9 cellular contexts compared by ENCODE assay signal in genomic region chr2:70686577-70687460, GRCh38.
A peak's percentile ranks its signal among the peaks of the same experiment; 100 is the strongest.
DNase-seq lines count a peak whose midpoint lies in the region; ATAC-seq and TF ChIP-seq lines count a peak whose summit lies in the region.
"Had no signal": no experiment of that assay in that cellular context is flagged by ENCODE, and none has a peak within 500 bp of the region (broad histone marks: within the 10 kb centered on the region; RNA-seq: fewer than 3 reads in every experiment).

No MANE protein-coding gene starts in this region.

- ATAC-seq in GM18868 (IDR thresholded peaks at IDR 0.05; ENCODE audit: unreplicated experiment) (peak; percentile 62), upper lobe of right lung (peak; percentile 68), GM21390 (IDR thresholded peaks at IDR 0.05; ENCODE audit: unreplicated experiment) (no peak), GM19324 (IDR thresholded peaks at IDR 0.05; ENCODE audit: low FRiP score, unreplicated experiment) (no peak)
- peak; percentile 93 for ATAC-seq in activated CD8-positive, alpha-beta T cell treated with anti-CD3 and anti-CD28 coated beads for 36 hours
- ATAC-seq: T-cell had no signal

- peak; percentile 29 for TF ChIP-seq CTCF in activated CD8-positive, alpha-beta T cell treated with anti-CD3 and anti-CD28 coated beads for 36 hours (IDR thresholded peaks at IDR 0.05)
- peak; percentile 7 for TF ChIP-seq CTCF in upper lobe of right lung (IDR thresholded peaks at IDR 0.05)

- CTCF ChIA-PET in activated CD8-positive, alpha-beta T cell treated with anti-CD3 and anti-CD28 coated beads for 36 hours (lab: Charles Lee), result interaction anchor here (1.1 to 1.5 kb wide), 8 partner anchors 13 to 233 kb away, joined by 3 to 5 read pairs (median 4); partner anchors contain the start of gene ADD2

- no peak overlapping the region for H3K4me3 ChIP-seq in upper lobe of right lung

- H3K4me1 ChIP-seq in upper lobe of right lung, result no peaks in the 10 kb centered on the region

- intact Hi-C loops in activated CD8-positive, alpha-beta T cell treated with anti-CD3 and anti-CD28 coated beads for 36 hours (cut with micrococcal nuclease), result no loop called here
- intact Hi-C loops in upper lobe of right lung (cut with DNase I), result no loop called here

- H3K36me3 ChIP-seq in upper lobe of right lung, result no peaks in the 10 kb centered on the region

- peaks cover 2% of the 10 kb centered on the region for H3K4me1 Mint-ChIP-seq in activated CD8-positive, alpha-beta T cell treated with anti-CD3 and anti-CD28 coated beads for 36 hours (ENCODE audit: low read depth)
- H3K4me1 Mint-ChIP-seq: T-cell had no signal

- H3K9me3 ChIP-seq in upper lobe of right lung, result no peaks in the 10 kb centered on the region

- peaks cover 3% of the 10 kb centered on the region for H3K36me3 Mint-ChIP-seq in activated CD8-positive, alpha-beta T cell treated with anti-CD3 and anti-CD28 coated beads for 36 hours (ENCODE audit: low read depth)
- H3K36me3 Mint-ChIP-seq: T-cell had no signal

- DNase-seq in CD1c-positive myeloid dendritic cell (ENCODE audit: extremely low spot score) (peak; percentile 53), MV-4-11 (lab: John Stamatoyannopoulos, UW) (peak; percentile 96), hepatic stellate cell (ENCODE audit: low spot score) (peak; percentile 71), upper lobe of right lung (peak; percentile 58)
- DNase-seq in activated CD8-positive, alpha-beta T cell treated with anti-CD3 and anti-CD28 coated beads for 36 hours, result peak; percentile 62

- no peak overlapping the region for H3K4me3 Mint-ChIP-seq in activated CD8-positive, alpha-beta T cell treated with anti-CD3 and anti-CD28 coated beads for 36 hours
- H3K4me3 Mint-ChIP-seq: T-cell had no signal

- H3K27me3 ChIP-seq in upper lobe of right lung, result no peaks in the 10 kb centered on the region

- H3K9me3 Mint-ChIP-seq in activated CD8-positive, alpha-beta T cell treated with anti-CD3 and anti-CD28 coated beads for 36 hours, result no peaks in the 10 kb centered on the region
- H3K9me3 Mint-ChIP-seq: T-cell had no signal

- H3K27ac Mint-ChIP-seq in activated CD8-positive, alpha-beta T cell treated with anti-CD3 and anti-CD28 coated beads for 36 hours, result no peak overlapping the region
- H3K27ac Mint-ChIP-seq: T-cell had no signal

- POLR2A ChIA-PET in activated CD8-positive, alpha-beta T cell treated with anti-CD3 and anti-CD28 coated beads for 36 hours (lab: Charles Lee), result interaction anchor here (0.7 to 1.3 kb wide), 2 partner anchors 9 to 12 kb away, joined by 3 read pairs; no protein-coding TSS in a partner anchor

- peaks cover 1% of the 10 kb centered on the region for H3K27me3 Mint-ChIP-seq in activated CD8-positive, alpha-beta T cell treated with anti-CD3 and anti-CD28 coated beads for 36 hours

- no peak overlapping the region for H3K27ac ChIP-seq in upper lobe of right lung

Comparison
In these comparisons a context has a peak if more than half of its experiments do, and no peak if none do; other contexts are left out.
1. ATAC-seq: peak in GM18868 (single experiment), activated CD8-positive, alpha-beta T cell treated with anti-CD3 and anti-CD28 coated beads for 36 hours (single experiment) and upper lobe of right lung (single experiment); none in GM21390 (single experiment) and GM19324 (single experiment).
2. Peak in every context shown above with its lines, with median percentiles within 50 percentile points of each other: DNase-seq.